In genomic region chr17:4881761-4882555, GRCh38 we compare ENCODE assay signal across 8 cellular contexts. TPM values are rescaled to one million over a fixed set of nuclear protein-coding genes. Genes with fewer than 3 reads are reported as not detected.
DNase-seq lines count a peak whose midpoint lies in the region; ATAC-seq and TF ChIP-seq lines count a peak whose summit lies in the region.

No MANE protein-coding gene starts in this region.

- H3K27me3 ChIP-seq in PC-3 (ENCODE audit: low read length): no peaks in the 10 kb centered on the region
- H3K27me3 ChIP-seq in prostate gland (replicated peaks; ENCODE audit: insufficient read depth): no peaks in the 10 kb centered on the region

- H3K4me1 ChIP-seq in PC-3 (ENCODE audit: insufficient read depth, low read length): no peaks in the 10 kb centered on the region
- H3K4me1 ChIP-seq in prostate gland (replicated peaks): no peaks in the 10 kb centered on the region

- no peaks in the 10 kb centered on the region for H4K20me1 ChIP-seq in PC-3 (ENCODE audit: low read length)

- H3K9me3 ChIP-seq in PC-3 (ENCODE audit: low read length): no peaks in the 10 kb centered on the region
- no peaks in the 10 kb centered on the region for H3K9me3 ChIP-seq in prostate gland

- H3K9ac ChIP-seq in PC-3 (ENCODE audit: low read length): no peak overlapping the region

- peak; percentile 74 for TF ChIP-seq CTCF in AG09319 (IDR thresholded peaks at IDR 0.05; ENCODE audit: low read depth, low read length)
- peak; percentile 88 for TF ChIP-seq CTCF in PC-3 (conservative IDR thresholded peaks at IDR 0.05; ENCODE audit: low read depth, low read length)
- peak; percentile 72 to 89 (median 80) for TF ChIP-seq CTCF in prostate gland (IDR thresholded peaks at IDR 0.05)

- no peaks in the 10 kb centered on the region for H3K79me2 ChIP-seq in PC-3 (ENCODE audit: low read length)

- no peak overlapping the region for H3K4me3 ChIP-seq in PC-3 (ENCODE audit: low read length)
- H3K4me3 ChIP-seq in prostate gland: no peak overlapping the region

- H2AFZ ChIP-seq in PC-3 (ENCODE audit: low read length): no peak overlapping the region

- TF ChIP-seq POLR2A in prostate gland (IDR thresholded peaks at IDR 0.05): no peak

- H3K9me2 ChIP-seq in PC-3 (replicated peaks; ENCODE audit: low read length): no peaks in the 10 kb centered on the region

- H3K27ac ChIP-seq in PC-3 (ENCODE audit: low read length) (no peak overlapping the region), prostate gland (no peak overlapping the region)

- H3K36me3 ChIP-seq in PC-3 (ENCODE audit: low read depth, low read length) (peaks cover 6% of the 10 kb centered on the region), prostate gland (peaks cover 13 to 16% of the 10 kb centered on the region in 2 donors)

- intact Hi-C loops in PC-3 (cut with micrococcal nuclease): loop anchor here (10.0 kb wide), 1 partner anchor 47 kb away; the partner anchor contains the start of gene MINK1
- intact Hi-C loops in prostate gland (cut with DNase I): no loop called here

- H3K4me2 ChIP-seq in PC-3 (ENCODE audit: low read length): no peak overlapping the region

- CTCF ChIA-PET in PC-3 (lab: Charles Lee): no interaction called here

- DNase-seq in AG09319 (ENCODE audit: extremely low read depth, low read depth): no peak
- DNase-seq in GM19240 (ENCODE audit: insufficient read length, low spot score): peak; percentile 65
- DNase-seq in PC-3: peak; percentile 67
- peak; percentile 63 for DNase-seq in activated naive CD4-positive, alpha-beta T cell treated with Interleukin-2 at 50 U/mL for 16 hours
- DNase-seq in globus pallidus (ENCODE audit: low spot score): peak; percentile 74
- DNase-seq in prostate gland (ENCODE audit: low spot score): peak; percentile 74

- 32% methylated on average over 9 of the region's 9 CpGs for WGBS in prostate gland

- BruUV-seq in PC-3 (replicated peaks; lab: Mats Ljungman, UMichigan): no TSS peak

- ATAC-seq in PC-3 (peak; percentile 91), HG03442 (IDR thresholded peaks at IDR 0.05; ENCODE audit: unreplicated experiment) (no peak), HG03097 (IDR thresholded peaks at IDR 0.05; ENCODE audit: low FRiP score, unreplicated experiment) (no peak)

- POLR2A ChIA-PET in PC-3 (lab: Charles Lee; ENCODE audit: unreplicated experiment): no interaction called here

- H3F3A ChIP-seq in PC-3 (ENCODE audit: low read length, unreplicated experiment): no peaks in the 10 kb centered on the region

RNA-seq across cellular contexts. Expression of gene C17orf107, which starts 17.4 kb away (rescaled TPM):
- 0.35 and 0.36 TPM in 2 replicates for total RNA-seq in PC-3 (2014; rRNA removed)
- total RNA-seq in prostate gland: 10 to 100 TPM in 1 of 2 donors, 1 to 10 TPM in 1; 2.4 to 15.4 TPM

RNA-seq across cellular contexts. Expression of gene CHRNE, which starts 20.9 kb away (rescaled TPM):
- total RNA-seq in PC-3 (2014; rRNA removed) (0.11 TPM in 1 of 2 replicates, not detected in the other), prostate gland (1 to 10 TPM in 1 of 2 donors, under 1 TPM in 1; 0.64 to 1.0 TPM)

RNA-seq across cellular contexts. Expression of gene MINK1, which starts 48.8 kb away (rescaled TPM):
- total RNA-seq in PC-3 (2014; rRNA removed): 44.5 and 64.8 TPM in 2 replicates
- total RNA-seq in prostate gland: 100 to 1,000 TPM in 1 of 2 donors, 10 to 100 TPM in 1; 53.0 to 136 TPM

RNA-seq across cellular contexts. Expression of gene GP1BA, which starts 50.1 kb away (rescaled TPM):
- total RNA-seq in PC-3 (2014; rRNA removed) (not detected in 2 replicates), prostate gland (not detected)

RNA-seq across cellular contexts. Expression of gene SLC25A11, which starts 57.9 kb away (rescaled TPM):
- total RNA-seq in PC-3 (2014; rRNA removed) (64.3 and 72.1 TPM in 2 replicates), prostate gland (10 to 100 TPM; 40.5 to 68.0 TPM)
